Comparison of ENCODE assay signal across 8 cellular contexts in genomic region chr2:130181338-130181879, GRCh38. TPM values are rescaled to one million over a fixed set of nuclear protein-coding genes. Genes with fewer than 3 reads are reported as not detected.
DNase-seq lines count a peak whose midpoint lies in the region; FAIRE-seq and TF ChIP-seq lines count a peak whose summit lies in the region.

Gene SMPD4 (minus strand): TSS chr2:130181602. CDS start chr2:130176592, 5,010 bp downstream.

- H3K36me3 Mint-ChIP-seq in activated naive CD4-positive, alpha-beta T cell treated with anti-CD3 and anti-CD28 coated beads for 36 hours (ENCODE audit: low read depth), result peaks cover 8% of the 10 kb centered on the region

- H3K9me3 ChIP-seq in neutrophil, result no peaks in the 10 kb centered on the region

- peaks cover 19 to 23% of the 10 kb centered on the region in 2 experiments for H3K4me1 ChIP-seq in neutrophil (ENCODE audit: control insufficient read depth in 1 of 2, insufficient read depth in 1 of 2, low read depth in 1 of 2, low read length in 1 of 2)

- H3K27ac ChIP-seq in neutrophil, result peak within 1 kb of the TSS; percentile 87
- H3K27ac ChIP-seq in substantia nigra (ENCODE audit: low read depth, low read length, poor library complexity, severe bottlenecking), result peak within 1 kb of the TSS; percentile 88

- CTCF ChIA-PET in activated naive CD4-positive, alpha-beta T cell treated with anti-CD3 and anti-CD28 coated beads for 36 hours (lab: Charles Lee), result interaction anchor here (0.6 to 2.3 kb wide), 3 partner anchors 161 to 1855 kb away, joined by 3 to 7 read pairs (median 3); partner anchors contain the start of gene IMP4

- no peak for TF ChIP-seq CTCF in HFF-Myc (IDR thresholded peaks at IDR 0.05; ENCODE audit: low read depth, low read length, missing control alignments)
- TF ChIP-seq CTCF in neutrophil (IDR thresholded peaks at IDR 0.05), result no peak

- H3K36me3 ChIP-seq in neutrophil, result no peaks in the 10 kb centered on the region

- peak within 1 kb of the TSS; percentile 91 for H3K4me3 Mint-ChIP-seq in activated naive CD4-positive, alpha-beta T cell treated with anti-CD3 and anti-CD28 coated beads for 36 hours

- no peaks in the 10 kb centered on the region for H3K27me3 Mint-ChIP-seq in activated naive CD4-positive, alpha-beta T cell treated with anti-CD3 and anti-CD28 coated beads for 36 hours (ENCODE audit: low read depth)

- H3K27ac Mint-ChIP-seq in activated naive CD4-positive, alpha-beta T cell treated with anti-CD3 and anti-CD28 coated beads for 36 hours, result peak within 1 kb of the TSS; percentile 94

- H3K4me3 ChIP-seq in HFF-Myc (replicated peaks; ENCODE audit: low read depth, low read length) (peak within 1 kb of the TSS; percentile 88), neutrophil (ENCODE audit: low read depth in 1 of 2, low read length in 1 of 2) (peak within 1 kb of the TSS; percentile 78 to 87)

- H3K9me3 Mint-ChIP-seq in activated naive CD4-positive, alpha-beta T cell treated with anti-CD3 and anti-CD28 coated beads for 36 hours, result no peaks in the 10 kb centered on the region

- no peaks in the 10 kb centered on the region for H3K27me3 ChIP-seq in neutrophil

- DNase-seq in GDM1 (lab: John Stamatoyannopoulos, UW) (peak; percentile 91), HFF-Myc (ENCODE audit: extremely low read depth, low read depth) (peak; percentile 63), NAMALWA (ENCODE audit: low spot score) (peak; percentile 97), SK-N-DZ (ENCODE audit: low spot score) (peak; percentile 93), frontal cortex (ENCODE audit: low spot score in 2 of 2) (peak; percentile 86 to 89), substantia nigra (lab: John Stamatoyannopoulos, UW) (peak; percentile 66 to 98 (median 92))
- peak; percentile 97 for DNase-seq in activated naive CD4-positive, alpha-beta T cell treated with anti-CD3 and anti-CD28 coated beads for 36 hours

- no peak for FAIRE-seq in frontal cortex (lab: Jason Lieb, UNC)

- intact Hi-C loops in activated naive CD4-positive, alpha-beta T cell treated with anti-CD3 and anti-CD28 coated beads for 36 hours (cut with micrococcal nuclease), result loop anchor here (1.0 kb wide), 4 partner anchors 36 to 190 kb away; partner anchors contain the start of genes CCDC74B and IMP4

- H3K4me1 Mint-ChIP-seq in activated naive CD4-positive, alpha-beta T cell treated with anti-CD3 and anti-CD28 coated beads for 36 hours (ENCODE audit: low read depth), result peaks cover 31% of the 10 kb centered on the region

RNA-seq across cellular contexts. Expression of gene SMPD4, which starts in this region (rescaled TPM):
- polyA plus RNA-seq in SK-N-DZ (2014; cell fraction: cytosol; rRNA removed), result 62.6 and 80.2 TPM in 2 replicates
- 127 and 198 TPM in 2 replicates for polyA plus RNA-seq in SK-N-DZ (2014; cell fraction: nucleus; rRNA removed)
- 10 to 100 TPM; 70.8 to 71.5 TPM for total RNA-seq in activated naive CD4-positive, alpha-beta T cell treated with anti-CD3 and anti-CD28 coated beads for 36 hours
- 9.0 TPM for total RNA-seq in frontal cortex

Comparison
In these comparisons a context has a peak if more than half of its experiments do, and no peak if none do; other contexts are left out.
1. Peak in every context shown above with its lines: DNase-seq, H3K4me3 ChIP-seq and H3K27ac ChIP-seq.